In genomic region chr20:51507357-51508036, GRCh38 we compare ENCODE assay signal across 20 cellular contexts. TPM values are rescaled to one million over a fixed set of nuclear protein-coding genes. Genes with fewer than 3 reads are reported as not detected.
DNase-seq lines count a peak whose midpoint lies in the region; ATAC-seq and TF ChIP-seq lines count a peak whose summit lies in the region.
"Had no signal": no experiment of that assay in that cellular context is flagged by ENCODE, and none has a peak within 500 bp of the region (broad histone marks: within the 10 kb centered on the region; RNA-seq: fewer than 3 reads in every experiment).

No MANE protein-coding gene starts in this region.

- no peak overlapping the region for H2AFZ ChIP-seq in OCI-LY7 (ENCODE audit: low read length)
- H2AFZ ChIP-seq: GM23338 had no signal

- BruUV-seq in OCI-LY7 (replicated peaks; lab: Mats Ljungman, UMichigan) = no TSS peak

- H3K79me2 ChIP-seq in OCI-LY7 (ENCODE audit: insufficient read depth, low read depth, low read length) = no peaks in the 10 kb centered on the region

- H3K27ac Mint-ChIP-seq in activated naive CD8-positive, alpha-beta T cell = peak overlapping the region; percentile 34
- no peak overlapping the region for H3K27ac Mint-ChIP-seq in activated naive CD8-positive, alpha-beta T cell treated with anti-CD3 and anti-CD28 coated beads for 36 hours
- H3K27ac Mint-ChIP-seq in stimulated activated effector memory CD8-positive, alpha-beta T cell treated with anti-CD3 and anti-CD28 coated beads, Interleukin-12 subunit alpha, Interleukin-12 subunit beta, amount 100 ng/mL, for 72 hours = peak overlapping the region; percentile 91
- H3K27ac Mint-ChIP-seq: brain, GM23338 had no signal

- no peak overlapping the region for H3K4me3 Mint-ChIP-seq in activated naive CD8-positive, alpha-beta T cell
- H3K4me3 Mint-ChIP-seq in activated naive CD8-positive, alpha-beta T cell treated with anti-CD3 and anti-CD28 coated beads for 36 hours = no peak overlapping the region
- no peak overlapping the region for H3K4me3 Mint-ChIP-seq in stimulated activated effector memory CD8-positive, alpha-beta T cell treated with anti-CD3 and anti-CD28 coated beads, Interleukin-12 subunit alpha, Interleukin-12 subunit beta, amount 100 ng/mL, for 72 hours
- H3K4me3 Mint-ChIP-seq: brain, GM23338 had no signal

- no peak for ATAC-seq in stimulated activated effector memory CD8-positive, alpha-beta T cell treated with anti-CD3 and anti-CD28 coated beads, Interleukin-12 subunit alpha, Interleukin-12 subunit beta, amount 100 ng/mL, for 72 hours
- no peak for ATAC-seq in GM19463 (IDR thresholded peaks at IDR 0.05; ENCODE audit: unreplicated experiment)
- ATAC-seq: GM23338 had no signal

- no peak overlapping the region for H3K4me2 ChIP-seq in OCI-LY7 (ENCODE audit: low read length)
- H3K4me2 ChIP-seq: GM23338 had no signal

- CTCF ChIA-PET in OCI-LY7 (lab: Charles Lee; ENCODE audit: unreplicated experiment) = no interaction called here

- H3K4me3 ChIP-seq in adipocyte (ENCODE audit: low read length) (no peak overlapping the region), OCI-LY7 (ENCODE audit: low read depth, low read length, poor library complexity, severe bottlenecking) (no peak overlapping the region)
- H3K4me3 ChIP-seq: GM23338, thoracic aorta had no signal

- H3K9me3 Mint-ChIP-seq in activated naive CD8-positive, alpha-beta T cell (ENCODE audit: low read depth) = no peaks in the 10 kb centered on the region
- no peaks in the 10 kb centered on the region for H3K9me3 Mint-ChIP-seq in activated naive CD8-positive, alpha-beta T cell treated with anti-CD3 and anti-CD28 coated beads for 36 hours
- no peaks in the 10 kb centered on the region for H3K9me3 Mint-ChIP-seq in stimulated activated effector memory CD8-positive, alpha-beta T cell treated with anti-CD3 and anti-CD28 coated beads, Interleukin-12 subunit alpha, Interleukin-12 subunit beta, amount 100 ng/mL, for 72 hours
- H3K9me3 Mint-ChIP-seq: GM23338 had no signal

- H3K36me3 ChIP-seq in adipocyte (ENCODE audit: control insufficient read depth, insufficient read depth, low read length, severe bottlenecking) = no peaks in the 10 kb centered on the region
- peaks cover 79% of the 10 kb centered on the region for H3K36me3 ChIP-seq in OCI-LY7 (ENCODE audit: insufficient read depth, low read length)

- intact Hi-C loops in OCI-LY7 (cut with micrococcal nuclease; ENCODE audit: unreplicated experiment) = no loop called here

- no peak overlapping the region for H3K27ac ChIP-seq in OCI-LY7 (ENCODE audit: low read depth, low read length, poor library complexity, severe bottlenecking)
- H3K27ac ChIP-seq: thoracic aorta had no signal

- H3K9ac ChIP-seq in adipocyte (ENCODE audit: low read length) = no peak overlapping the region

- no peaks in the 10 kb centered on the region for H3K9me2 ChIP-seq in OCI-LY7 (ENCODE audit: insufficient read depth, low read length)

- no peak for DNase-seq in activated naive CD8-positive, alpha-beta T cell treated with anti-CD3 and anti-CD28 coated beads for 36 hours
- DNase-seq in adipocyte (ENCODE audit: low read depth) = peak; percentile 68
- DNase-seq in iris pigment epithelial cell (ENCODE audit: low read depth) = peak; percentile 55
- DNase-seq in stimulated activated effector memory CD8-positive, alpha-beta T cell treated with anti-CD3 and anti-CD28 coated beads, Interleukin-12 subunit alpha, Interleukin-12 subunit beta, amount 100 ng/mL, for 72 hours (ENCODE audit: low spot score in 2 of 2) = no peak
- no peak for DNase-seq in NCI-H128 (lab: John Stamatoyannopoulos, UW; ENCODE audit: unreplicated experiment)
- DNase-seq in OCI-LY7 (ENCODE audit: low spot score) = no peak
- DNase-seq: activated CD4-positive, alpha-beta T cell treated with anti-CD3 and anti-CD28 coated beads for 48 hours; activated CD8-positive, alpha-beta memory T cell treated with anti-CD3 and anti-CD28 coated beads, Interleukin-2, amount 50 U/mL, for 4 hours; activated gamma-delta T cell treated with Interleukin-2 at 50 U/mL for 16 hours; C1 segment of cervical spinal cord; cortex of kidney; DMS 273 treated with DMSO at 0.1 percent for 48 hours; NCI-H748 treated with DMSO at 0.1 percent for 48 hours; Right ventricle myocardium superior; SW 1271 had no signal

- H3K27me3 Mint-ChIP-seq in activated naive CD8-positive, alpha-beta T cell = no peaks in the 10 kb centered on the region
- H3K27me3 Mint-ChIP-seq in activated naive CD8-positive, alpha-beta T cell treated with anti-CD3 and anti-CD28 coated beads for 36 hours = no peaks in the 10 kb centered on the region

- H3K4me1 ChIP-seq in adipocyte (ENCODE audit: control insufficient read depth, insufficient read depth, low read length) (no peaks in the 10 kb centered on the region), OCI-LY7 (ENCODE audit: insufficient read depth, low read length, poor library complexity, severe bottlenecking) (peaks cover 7% of the 10 kb centered on the region)

- no peak for TF ChIP-seq CTCF in OCI-LY7 (conservative IDR thresholded peaks at IDR 0.05; ENCODE audit: low read length)

- peaks cover 25% of the 10 kb centered on the region for H3K36me3 Mint-ChIP-seq in activated naive CD8-positive, alpha-beta T cell
- peaks cover 39% of the 10 kb centered on the region for H3K36me3 Mint-ChIP-seq in activated naive CD8-positive, alpha-beta T cell treated with anti-CD3 and anti-CD28 coated beads for 36 hours
- peaks cover 92% of the 10 kb centered on the region for H3K36me3 Mint-ChIP-seq in stimulated activated effector memory CD8-positive, alpha-beta T cell treated with anti-CD3 and anti-CD28 coated beads, Interleukin-12 subunit alpha, Interleukin-12 subunit beta, amount 100 ng/mL, for 72 hours
- H3K36me3 Mint-ChIP-seq: brain had no signal

- peaks cover 5% of the 10 kb centered on the region for H3K27me3 ChIP-seq in adipocyte (replicated peaks; ENCODE audit: control insufficient read depth, insufficient read depth, low read length)

- POLR2A ChIA-PET in OCI-LY7 (lab: Charles Lee) = interaction anchor here (1.1 to 2.0 kb wide), 3 partner anchors 10 to 26 kb away, joined by 5 to 6 read pairs (median 5); no protein-coding TSS in a partner anchor

- H3K4me1 Mint-ChIP-seq in activated naive CD8-positive, alpha-beta T cell (ENCODE audit: low read depth) = peaks cover 58% of the 10 kb centered on the region
- peaks cover 40% of the 10 kb centered on the region for H3K4me1 Mint-ChIP-seq in activated naive CD8-positive, alpha-beta T cell treated with anti-CD3 and anti-CD28 coated beads for 36 hours
- H3K4me1 Mint-ChIP-seq in stimulated activated effector memory CD8-positive, alpha-beta T cell treated with anti-CD3 and anti-CD28 coated beads, Interleukin-12 subunit alpha, Interleukin-12 subunit beta, amount 100 ng/mL, for 72 hours = peaks cover 46% of the 10 kb centered on the region
- H3K4me1 Mint-ChIP-seq: GM23338 had no signal

- H3K9me3 ChIP-seq in adipocyte (ENCODE audit: control insufficient read depth, low read length) = no peaks in the 10 kb centered on the region
- no peaks in the 10 kb centered on the region for H3K9me3 ChIP-seq in OCI-LY7 (ENCODE audit: low read length)
- H3K9me3 ChIP-seq: thoracic aorta had no signal

- H4K20me1 ChIP-seq in OCI-LY7 (ENCODE audit: insufficient read depth, low read length) = no peaks in the 10 kb centered on the region

RNA-seq across cellular contexts. Expression of gene NFATC2, which starts 35.0 kb away (rescaled TPM):
- 10 to 100 TPM; 31.0 to 31.7 TPM for total RNA-seq in activated naive CD8-positive, alpha-beta T cell treated with anti-CD3 and anti-CD28 coated beads for 36 hours
- total RNA-seq in OCI-LY7 (2014; rRNA removed; shearing (Covaris generic)) = 12.5 TPM in 2 replicates
- total RNA-seq in OCI-LY7 (2022) = 43.7 and 43.8 TPM in 2 replicates

Comparison
In these comparisons a context has a peak if more than half of its experiments do, and no peak if none do; other contexts are left out.
1. DNase-seq: peak in adipocyte (single experiment) and iris pigment epithelial cell (single experiment); none in activated naive CD8-positive, alpha-beta T cell treated with anti-CD3 and anti-CD28 coated beads for 36 hours (single experiment), stimulated activated effector memory CD8-positive, alpha-beta T cell treated with anti-CD3 and anti-CD28 coated beads, Interleukin-12 subunit alpha, Interleukin-12 subunit beta, amount 100 ng/mL, for 72 hours (0 of 2), NCI-H128 (single experiment) and OCI-LY7 (single experiment).